Comparison of ENCODE assay signal across 11 cellular contexts in genomic region chr11:36009469-36009868, GRCh38.
A peak's percentile ranks its signal among the peaks of the same experiment; 100 is the strongest.
DNase-seq lines count a peak whose midpoint lies in the region; ATAC-seq, FAIRE-seq and TF ChIP-seq lines count a peak whose summit lies in the region.
"Had no signal": no experiment of that assay in that cellular context is flagged by ENCODE, and none has a peak within 500 bp of the region (broad histone marks: within the 10 kb centered on the region; RNA-seq: fewer than 3 reads in every experiment).

No MANE protein-coding gene starts in this region.

- dilution Hi-C loops in keratinocyte (cut with MboI; ENCODE audit: extremely low pct_ligation_motif_present, low sequenced_read_pairs) = no loop called here

- FAIRE-seq in A204.1 (lab: Jason Lieb, UNC) = peak; percentile 95
- peak; percentile 67 for FAIRE-seq in keratinocyte (lab: Jason Lieb, UNC)

- no peak overlapping the region for H3K27ac Mint-ChIP-seq in stimulated activated naive B cell treated with anti-CD40 and anti-IgM and Interleukin-4, amounts not matched to agents 10 μg/mL and 1 μg/mL and 100 μg/mL, for 72 hours
- H3K27ac Mint-ChIP-seq: CD8-positive, alpha-beta memory T cell had no signal

- no peaks in the 10 kb centered on the region for H3K27me3 ChIP-seq in keratinocyte (ENCODE audit: control insufficient read depth, extremely low read depth, insufficient read depth, low read length)

- no peak overlapping the region for H2AFZ ChIP-seq in keratinocyte (ENCODE audit: control insufficient read depth, low read length)

- peaks cover 4 to 32% of the 10 kb centered on the region in 2 donors for H3K27me3 Mint-ChIP-seq in stimulated activated naive B cell treated with anti-CD40 and anti-IgM and Interleukin-4, amounts not matched to agents 10 μg/mL and 1 μg/mL and 100 μg/mL, for 72 hours

- H3K4me1 ChIP-seq in keratinocyte (ENCODE audit: control insufficient read depth, extremely low read depth, insufficient read depth, low read length) = peaks cover 73% of the 10 kb centered on the region

- H3K4me3 ChIP-seq in keratinocyte (ENCODE audit: control insufficient read depth in 2 of 3, extremely low read depth in 1 of 3, insufficient read depth in 2 of 3, low read depth in 1 of 3, low read length in 3 of 3) = peak overlapping the region in 2 of 3 experiments; percentile 1 to 51

- no peaks in the 10 kb centered on the region for H3K9me1 ChIP-seq in keratinocyte (ENCODE audit: control insufficient read depth, extremely low read depth, insufficient read depth, low read length)

- peaks cover 5 to 8% of the 10 kb centered on the region in 2 donors for H3K9me3 Mint-ChIP-seq in stimulated activated naive B cell treated with anti-CD40 and anti-IgM and Interleukin-4, amounts not matched to agents 10 μg/mL and 1 μg/mL and 100 μg/mL, for 72 hours

- peaks cover 27% of the 10 kb centered on the region for H3K79me2 ChIP-seq in keratinocyte (ENCODE audit: control insufficient read depth, insufficient read depth, low read length)

- ATAC-seq in HG02759 (IDR thresholded peaks at IDR 0.05; ENCODE audit: unreplicated experiment) = no peak
- ATAC-seq in stimulated activated naive B cell treated with anti-CD40 and anti-IgM and Interleukin-4, amounts not matched to agents 10 μg/mL and 1 μg/mL and 100 μg/mL, for 72 hours (replicated peaks) = no peak

- no peaks in the 10 kb centered on the region for H3K36me3 Mint-ChIP-seq in stimulated activated naive B cell treated with anti-CD40 and anti-IgM and Interleukin-4, amounts not matched to agents 10 μg/mL and 1 μg/mL and 100 μg/mL, for 72 hours
- H3K36me3 Mint-ChIP-seq: CD8-positive, alpha-beta memory T cell had no signal

- H3K4me1 Mint-ChIP-seq in stimulated activated naive B cell treated with anti-CD40 and anti-IgM and Interleukin-4, amounts not matched to agents 10 μg/mL and 1 μg/mL and 100 μg/mL, for 72 hours = no peaks in the 10 kb centered on the region
- H3K4me1 Mint-ChIP-seq: CD8-positive, alpha-beta memory T cell; central memory CD8-positive, alpha-beta T cell had no signal

- no peaks in the 10 kb centered on the region for H3K9me3 ChIP-seq in keratinocyte (ENCODE audit: control insufficient read depth, low read depth, low read length)

- peak overlapping the region; percentile 66 for H3K27ac ChIP-seq in keratinocyte (ENCODE audit: control insufficient read depth, insufficient read depth, low read length)

- no peak overlapping the region for H3K4me3 Mint-ChIP-seq in stimulated activated naive B cell treated with anti-CD40 and anti-IgM and Interleukin-4, amounts not matched to agents 10 μg/mL and 1 μg/mL and 100 μg/mL, for 72 hours
- H3K4me3 Mint-ChIP-seq: CD8-positive, alpha-beta memory T cell; central memory CD8-positive, alpha-beta T cell had no signal

- H4K20me1 ChIP-seq in keratinocyte (ENCODE audit: control insufficient read depth, extremely low read depth, insufficient read depth, low read length) = no peaks in the 10 kb centered on the region

- no peak for TF ChIP-seq CTCF in keratinocyte (optimal IDR thresholded peaks at IDR 0.05 in 1 of 3, IDR thresholded peaks at IDR 0.05 in 1 of 3, conservative IDR thresholded peaks at IDR 0.05 in 1 of 3; ENCODE audit: extremely low read depth in 1 of 3, insufficient read depth in 2 of 3, low read length in 3 of 3)

- no peak overlapping the region for H3K9ac ChIP-seq in keratinocyte (ENCODE audit: control insufficient read depth, extremely low read depth, insufficient read depth, low read length)

- H3K4me2 ChIP-seq in keratinocyte (ENCODE audit: control insufficient read depth, extremely low read depth, insufficient read depth, low read depth, low read length) = peak overlapping the region; percentile 38

- DNase-seq in HPDE6-E6E7 (ENCODE audit: extremely low spot score) (peak; percentile 29), astrocyte of the hippocampus (ENCODE audit: low read depth, low spot score) (peak; percentile 56), keratinocyte (ENCODE audit: low read depth, low spot score) (no peak), germinal center (ENCODE audit: low spot score) (no peak), NOMO-1 treated with DMSO at 0.1 percent for 48 hours (lab: John Stamatoyannopoulos, UW; ENCODE audit: unreplicated experiment) (no peak)
- no peak for DNase-seq in stimulated activated naive B cell treated with anti-CD40 and anti-IgM and Interleukin-4, amounts not matched to agents 10 μg/mL and 1 μg/mL and 100 μg/mL, for 72 hours
- DNase-seq: CD8-positive, alpha-beta memory T cell; Right ventricle myocardium superior had no signal

- no peaks in the 10 kb centered on the region for H3K36me3 ChIP-seq in keratinocyte (ENCODE audit: control insufficient read depth in 2 of 2, extremely low read depth in 1 of 2, insufficient read depth in 2 of 2, low read length in 2 of 2)

Comparison
In these comparisons a context has a peak if more than half of its experiments do, and no peak if none do; other contexts are left out.
1. DNase-seq: peak in HPDE6-E6E7 (single experiment) and astrocyte of the hippocampus (single experiment); none in keratinocyte (single experiment), stimulated activated naive B cell treated with anti-CD40 and anti-IgM and Interleukin-4, amounts not matched to agents 10 μg/mL and 1 μg/mL and 100 μg/mL, for 72 hours (single experiment), germinal center (single experiment) and NOMO-1 treated with DMSO at 0.1 percent for 48 hours (single experiment).